ENCODE assay signal across 23 cellular contexts in genomic region chr22:29054251-29054767, GRCh38. TPM values are rescaled to one million over a fixed set of nuclear protein-coding genes. Genes with fewer than 3 reads are reported as not detected.
DNase-seq lines count a peak whose midpoint lies in the region; ATAC-seq and TF ChIP-seq lines count a peak whose summit lies in the region.
"Had no signal": no experiment of that assay in that cellular context is flagged by ENCODE, and none has a peak within 500 bp of the region (broad histone marks: within the 10 kb centered on the region; RNA-seq: fewer than 3 reads in every experiment).

No MANE protein-coding gene starts in this region.

- ATAC-seq in Right ventricle myocardium inferior = peak; percentile 20
- ATAC-seq in heart right ventricle = no peak
- ATAC-seq in left lobe of liver = peak; percentile 81
- ATAC-seq in HG02798 (IDR thresholded peaks at IDR 0.05; ENCODE audit: poor library complexity, unreplicated experiment) = no peak
- ATAC-seq: CD8-positive, alpha-beta T cell had no signal

- intact Hi-C loops in Right ventricle myocardium inferior (cut with DNase I) = no loop called here
- intact Hi-C loops in heart right ventricle (cut with DNase I) = loop anchor here in 1 of 10 donors (10.0 kb wide), 1 partner anchor 200 kb away; no protein-coding TSS in a partner anchor
- intact Hi-C loops in activated CD4-positive, alpha-beta T cell treated with anti-CD3 and anti-CD28 coated beads, Interleukin-2, amount 10 ng/mL, durations not matched to agents 24 days and 14 days (cut with micrococcal nuclease) = no loop called here

- peaks cover 0 to 19% (median 8%) of the 10 kb centered on the region in 9 donors for H3K36me3 ChIP-seq in heart right ventricle
- peaks cover 14 to 49% of the 10 kb centered on the region in 2 donors for H3K36me3 ChIP-seq in neuronal stem cell (replicated peaks in 1 of 2; ENCODE audit: control insufficient read depth in 2 of 2, insufficient read depth in 2 of 2, low read length in 2 of 2)
- H3K36me3 ChIP-seq: MG63 had no signal

- H2BK15ac ChIP-seq in neuronal stem cell (ENCODE audit: low read length) = no peak overlapping the region

- peaks cover 14% of the 10 kb centered on the region for H3K27me3 Mint-ChIP-seq in activated CD4-positive, alpha-beta T cell treated with anti-CD3 and anti-CD28 coated beads, Interleukin-2, amount 10 ng/mL, durations not matched to agents 24 days and 14 days

- H3K4ac ChIP-seq in neuronal stem cell (ENCODE audit: low read length) = no peak overlapping the region

- no peaks in the 10 kb centered on the region for H3K36me3 Mint-ChIP-seq in activated CD4-positive, alpha-beta T cell treated with anti-CD3 and anti-CD28 coated beads, Interleukin-2, amount 10 ng/mL, durations not matched to agents 24 days and 14 days (ENCODE audit: low read depth)
- H3K36me3 Mint-ChIP-seq: CD8-positive, alpha-beta T cell had no signal

- H3K4me1 Mint-ChIP-seq in activated CD4-positive, alpha-beta T cell treated with anti-CD3 and anti-CD28 coated beads, Interleukin-2, amount 10 ng/mL, durations not matched to agents 24 days and 14 days = no peaks in the 10 kb centered on the region

- H3K4me3 ChIP-seq in heart right ventricle (no peak overlapping the region), neuronal stem cell (ENCODE audit: low read length in 2 of 2) (no peak overlapping the region)
- H3K4me3 ChIP-seq: HAP-1, MG63 had no signal

- H2BK5ac ChIP-seq in neuronal stem cell (ENCODE audit: low read length) = no peak overlapping the region

- H3K4me2 ChIP-seq in neuronal stem cell (ENCODE audit: insufficient read depth, low read length, poor library complexity, severe bottlenecking) = no peak overlapping the region

- H2AK5ac ChIP-seq in neuronal stem cell (ENCODE audit: low read depth, low read length) = no peak overlapping the region

- 80 to 87% methylated on average over 10 of the region's 10 CpGs for WGBS in heart right ventricle, 2 donors
- WGBS in neuronal stem cell (ENCODE audit: extremely low coverage in 2 of 2, insufficient read length in 2 of 2, insufficient replicate concordance in 1 of 2), 2 donors = no CpG with 5 or more reads among the region's 10 CpGs

- H3K27me3 ChIP-seq in heart right ventricle (no peaks in the 10 kb centered on the region), neuronal stem cell (ENCODE audit: control insufficient read depth in 3 of 3, insufficient read depth in 3 of 3, low read depth in 1 of 3, low read length in 3 of 3) (no peaks in the 10 kb centered on the region)
- H3K27me3 ChIP-seq: MG63 had no signal

- H2AFZ ChIP-seq in neuronal stem cell (ENCODE audit: low read length) = no peak overlapping the region

- no peaks in the 10 kb centered on the region for H3K79me1 ChIP-seq in neuronal stem cell (ENCODE audit: low read depth, low read length)

- no peak for TF ChIP-seq CTCF in heart right ventricle (IDR thresholded peaks at IDR 0.05)

- H3K9me3 ChIP-seq in heart right ventricle = no peaks in the 10 kb centered on the region
- no peaks in the 10 kb centered on the region for H3K9me3 ChIP-seq in neuronal stem cell (replicated peaks in 1 of 2; ENCODE audit: control insufficient read depth in 2 of 2, insufficient read depth in 1 of 2, low read depth in 1 of 2, low read length in 2 of 2)
- H3K9me3 ChIP-seq: HAP-1, MG63 had no signal

- H2BK12ac ChIP-seq in neuronal stem cell (ENCODE audit: low read length) = no peak overlapping the region

- H3K18ac ChIP-seq in neuronal stem cell (ENCODE audit: low read length) = peak overlapping the region; percentile 55

- H3K23ac ChIP-seq in neuronal stem cell (ENCODE audit: low read depth, low read length, poor library complexity) = no peak overlapping the region

- H3K4me3 Mint-ChIP-seq in activated CD4-positive, alpha-beta T cell treated with anti-CD3 and anti-CD28 coated beads, Interleukin-2, amount 10 ng/mL, durations not matched to agents 24 days and 14 days = no peak overlapping the region
- H3K4me3 Mint-ChIP-seq: CD8-positive, alpha-beta T cell had no signal

- DNase-seq in Right ventricle myocardium inferior (ENCODE audit: missing footprints) (no peak), heart right ventricle (no peak), left lobe of liver (ENCODE audit: low spot score) (peak; percentile 82), neuronal stem cell (ENCODE audit: low spot score) (no peak), AG08396 (ENCODE audit: low spot score) (no peak), dedifferentiated amniotic fluid mesenchymal stem cell (ENCODE audit: extremely low spot score) (no peak)
- no peak for DNase-seq in activated CD4-positive, alpha-beta T cell treated with anti-CD3 and anti-CD28 coated beads, Interleukin-2, amount 10 ng/mL, durations not matched to agents 24 days and 14 days
- DNase-seq: 8988T; AML-193; C1 segment of cervical spinal cord; CD8-positive, alpha-beta T cell; DMS53; GDM1; Kasumi-1; MG63; NCI-H1417 treated with DMSO at 0.1 percent for 48 hours; NCI-H187; NCI-H446; NCI-H526; OCI-M1 had no signal

- H3K27ac ChIP-seq in heart right ventricle (no peak overlapping the region), neuronal stem cell (replicated peaks; ENCODE audit: low read length) (no peak overlapping the region)

- H3K9ac ChIP-seq in neuronal stem cell (ENCODE audit: low read depth, low read length, poor library complexity) = no peak overlapping the region

- H3K9me3 Mint-ChIP-seq in activated CD4-positive, alpha-beta T cell treated with anti-CD3 and anti-CD28 coated beads, Interleukin-2, amount 10 ng/mL, durations not matched to agents 24 days and 14 days = no peaks in the 10 kb centered on the region
- H3K9me3 Mint-ChIP-seq: CD8-positive, alpha-beta T cell had no signal

- no peak overlapping the region for H4K8ac ChIP-seq in neuronal stem cell (ENCODE audit: low read depth, low read length)

- no peak overlapping the region for H3K14ac ChIP-seq in neuronal stem cell (ENCODE audit: low read length)

- no peaks in the 10 kb centered on the region for H3K4me1 ChIP-seq in heart right ventricle
- peaks cover 6 to 16% of the 10 kb centered on the region in 2 donors for H3K4me1 ChIP-seq in neuronal stem cell (ENCODE audit: control insufficient read depth in 2 of 2, insufficient read depth in 1 of 2, low read depth in 1 of 2, low read length in 2 of 2)
- H3K4me1 ChIP-seq: HAP-1 had no signal

- no peak overlapping the region for H3K27ac Mint-ChIP-seq in activated CD4-positive, alpha-beta T cell treated with anti-CD3 and anti-CD28 coated beads, Interleukin-2, amount 10 ng/mL, durations not matched to agents 24 days and 14 days
- H3K27ac Mint-ChIP-seq: CD8-positive, alpha-beta T cell had no signal

- no peak overlapping the region for H4K91ac ChIP-seq in neuronal stem cell (ENCODE audit: low read depth, low read length, poor library complexity)

- H2BK120ac ChIP-seq in neuronal stem cell (ENCODE audit: low read depth, low read length) = no peak overlapping the region

RNA-seq across cellular contexts. Expression of gene C22orf31, which starts 7.3 kb away (rescaled TPM):
- total RNA-seq in Right ventricle myocardium inferior = not detected
- under 1 TPM in 1 of 10 donors, not detected in 9; 0.24 TPM for total RNA-seq in heart right ventricle
- not detected for polyA plus RNA-seq in heart right ventricle
- total RNA-seq in left lobe of liver = not detected
- polyA plus RNA-seq in neuronal stem cell (2013, experiment 1 of 2) = not detected
- not detected for polyA plus RNA-seq in neuronal stem cell (2013, experiment 2 of 2)
- total RNA-seq in activated CD4-positive, alpha-beta T cell treated with anti-CD3 and anti-CD28 coated beads, Interleukin-2, amount 10 ng/mL, durations not matched to agents 24 days and 14 days = not detected in 2 replicates
- total RNA-seq: CD8-positive, alpha-beta T cell; SK-MEL-5 had no signal

RNA-seq across cellular contexts. Expression of gene KREMEN1, which starts 18.5 kb away (rescaled TPM):
- total RNA-seq in Right ventricle myocardium inferior = 48.8 TPM
- 10 to 100 TPM; 16.1 to 46.3 (median 37.5) TPM for total RNA-seq in heart right ventricle
- polyA plus RNA-seq in heart right ventricle = 10 to 100 TPM in 1 of 2 donors, 1 to 10 TPM in 1; 7.4 to 14.9 TPM
- 4.9 TPM for total RNA-seq in left lobe of liver
- 2.0 TPM for polyA plus RNA-seq in neuronal stem cell (2013, experiment 1 of 2)
- polyA plus RNA-seq in neuronal stem cell (2013, experiment 2 of 2) = 2.2 TPM
- total RNA-seq in activated CD4-positive, alpha-beta T cell treated with anti-CD3 and anti-CD28 coated beads, Interleukin-2, amount 10 ng/mL, durations not matched to agents 24 days and 14 days = not detected in 2 replicates
- total RNA-seq: CD8-positive, alpha-beta T cell had no signal

Comparison
In these comparisons a context has a peak if more than half of its experiments do, and no peak if none do; other contexts are left out.
1. ATAC-seq: peak in Right ventricle myocardium inferior (single experiment) and left lobe of liver (single experiment); none in heart right ventricle (0 of 8) and HG02798 (single experiment).